33 cellular contexts compared by ENCODE assay signal in genomic region chr21:14072761-14073535, GRCh38.
"Had no signal": no experiment of that assay in that cellular context is flagged by ENCODE, and none has a peak within 500 bp of the region (broad histone marks: within the 10 kb centered on the region; RNA-seq: fewer than 3 reads in every experiment).

No MANE protein-coding gene starts in this region.

- H3K27me3 ChIP-seq: esophagus squamous epithelium, heart right ventricle, pancreas, spleen, uterus had no signal

- H3K4me3 ChIP-seq: esophagus squamous epithelium, heart right ventricle, pancreas, psoas muscle, spleen, thoracic aorta, uterus had no signal

- H3K9me3 Mint-ChIP-seq: type B pancreatic cell had no signal

- H3K27ac Mint-ChIP-seq: activated CD4-positive, alpha-beta memory T cell treated with anti-CD3 and anti-CD28 coated beads, Interleukin-2, amount 10 ng/mL, durations not matched to agents 7 days and 5 days; activated CD4-positive, alpha-beta T cell treated with anti-CD3 and anti-CD28 coated beads, Interleukin-2, amount 10 ng/mL, durations not matched to agents 7 days and 5 days; activated naive CD4-positive, alpha-beta T cell treated with anti-CD3 and anti-CD28 coated beads, Interleukin-2, amount 50 U/mL, for 72 hours; mesothelial cell of epicardium; naive B cell; nephron progenitor cell; T-helper 17 cell; type B pancreatic cell had no signal

- FAIRE-seq: bronchial epithelial cell, colon, endometrium, islet of Langerhans, pancreas had no signal

- H3K4me3 Mint-ChIP-seq: activated CD4-positive, alpha-beta memory T cell treated with anti-CD3 and anti-CD28 coated beads, Interleukin-2, amount 10 ng/mL, durations not matched to agents 7 days and 5 days; activated CD4-positive, alpha-beta T cell treated with anti-CD3 and anti-CD28 coated beads, Interleukin-2, amount 10 ng/mL, durations not matched to agents 7 days and 5 days; central memory CD8-positive, alpha-beta T cell; mesothelial cell of epicardium; nephron progenitor cell; T-helper 17 cell; type B pancreatic cell had no signal

- H3K4me1 Mint-ChIP-seq: activated CD4-positive, alpha-beta T cell treated with anti-CD3 and anti-CD28 coated beads, Interleukin-2, amount 10 ng/mL, durations not matched to agents 7 days and 5 days; mesothelial cell of epicardium; nephron progenitor cell; T-helper 17 cell had no signal

- H3K36me3 ChIP-seq: heart right ventricle, pancreas, spleen, thoracic aorta, uterus, WERI-Rb-1 had no signal

- ATAC-seq: activated naive CD4-positive, alpha-beta T cell treated with anti-CD3 and anti-CD28 coated beads, Interleukin-2, amount 50 U/mL, for 72 hours; heart right ventricle; left ventricle myocardium superior; pancreas; psoas muscle; T-helper 17 cell had no signal

- DNase-seq: activated CD4-positive, alpha-beta memory T cell treated with anti-CD3 and anti-CD28 coated beads, Interleukin-2, amount 10 ng/mL, durations not matched to agents 7 days and 5 days; activated CD4-positive, alpha-beta T cell treated with anti-CD3 and anti-CD28 coated beads, Interleukin-2, amount 10 ng/mL, durations not matched to agents 7 days and 5 days; activated CD4-positive, CD25-positive, alpha-beta regulatory T cell treated with anti-CD3 and anti-CD28 coated beads, Interleukin-2, amount 50 U/mL, for 72 hours; activated naive CD4-positive, alpha-beta T cell; activated T-cell treated with anti-CD3 and anti-CD28 coated beads, Interleukin-2, amount 50 U/mL, for 48 hours; anterior cingulate cortex; dermis blood vessel endothelial cell; effector CD4-positive, alpha-beta T cell; esophagus squamous epithelium; foreskin melanocyte; heart right ventricle; left ventricle myocardium superior; mammary epithelial cell; naive B cell; nephron progenitor cell; psoas muscle; spleen; stimulated activated naive CD4-positive, alpha-beta T cell treated with Interleukin-2 at 50 U/mL for 16 hours; T-helper 17 cell; T1000; uterus; WERI-Rb-1 had no signal

- H3K27me3 Mint-ChIP-seq: activated CD4-positive, alpha-beta memory T cell treated with anti-CD3 and anti-CD28 coated beads, Interleukin-2, amount 10 ng/mL, durations not matched to agents 7 days and 5 days; activated CD4-positive, alpha-beta T cell treated with anti-CD3 and anti-CD28 coated beads, Interleukin-2, amount 10 ng/mL, durations not matched to agents 7 days and 5 days; central memory CD8-positive, alpha-beta T cell; naive B cell; T-helper 17 cell; type B pancreatic cell had no signal

- H3K9me3 ChIP-seq: pancreas, psoas muscle, uterus had no signal

- H3K4me1 ChIP-seq: esophagus squamous epithelium, heart right ventricle, pancreas, psoas muscle, spleen, uterus had no signal

- H3K27ac ChIP-seq: epithelial cell of prostate, esophagus squamous epithelium, heart right ventricle, pancreas, psoas muscle, spleen, thoracic aorta, uterus, WERI-Rb-1 had no signal
